In genomic region chr6:17630511-17631073, GRCh38 we compare ENCODE assay signal across 13 cellular contexts. TPM values are rescaled to one million over a fixed set of nuclear protein-coding genes. Genes with fewer than 3 reads are reported as not detected.
DNase-seq lines count a peak whose midpoint lies in the region; ATAC-seq and TF ChIP-seq lines count a peak whose summit lies in the region.
"Had no signal": no experiment of that assay in that cellular context is flagged by ENCODE, and none has a peak within 500 bp of the region (broad histone marks: within the 10 kb centered on the region; RNA-seq: fewer than 3 reads in every experiment).

No MANE protein-coding gene starts in this region.

- no peaks in the 10 kb centered on the region for H3K4me1 ChIP-seq in right cardiac atrium (ENCODE audit: control insufficient read depth, insufficient read depth, low read length)
- peaks cover 0 to 32% (median 8%) of the 10 kb centered on the region in 4 donors for H3K4me1 ChIP-seq in upper lobe of left lung

- H3K4me3 ChIP-seq in right cardiac atrium (ENCODE audit: low read length) = no peak overlapping the region
- H3K4me3 ChIP-seq in choroid plexus epithelial cell (ENCODE audit: low read depth, low read length) = peak overlapping the region; percentile 20
- H3K4me3 ChIP-seq in upper lobe of left lung = no peak overlapping the region

- peak overlapping the region; percentile 69 for H3K27ac Mint-ChIP-seq in memory B cell

- H3K4me3 Mint-ChIP-seq in memory B cell = no peak overlapping the region
- H3K4me3 Mint-ChIP-seq: H9 had no signal

- DNase-seq in Right ventricle myocardium superior (peak; percentile 42), right cardiac atrium (no peak), choroid plexus epithelial cell (ENCODE audit: low read depth) (peak; percentile 64), memory B cell (ENCODE audit: low spot score in 2 of 2) (no peak), upper lobe of left lung (peak in 1 of 2 donors; percentile 79), OCI-M1 (lab: John Stamatoyannopoulos, UW) (no peak), substantia nigra (lab: John Stamatoyannopoulos, UW) (no peak)
- DNase-seq: DMS79 treated with DMSO at 0.1 percent for 48 hours, H9, Kasumi-1, NCI-H524, WERI-Rb-1 had no signal

- H3K4me1 Mint-ChIP-seq in memory B cell = peaks cover 33% of the 10 kb centered on the region
- H3K4me1 Mint-ChIP-seq: H9 had no signal

- no peaks in the 10 kb centered on the region for H3K27me3 Mint-ChIP-seq in memory B cell

- peaks cover 21% of the 10 kb centered on the region for H3K36me3 Mint-ChIP-seq in memory B cell

- intact Hi-C loops in Right ventricle myocardium superior (cut with DNase I) = no loop called here
- intact Hi-C loops in right cardiac atrium (cut with DNase I) = no loop called here

- TF ChIP-seq POLR2A in upper lobe of left lung (IDR thresholded peaks at IDR 0.05) = no peak
- no peak for TF ChIP-seq POLR2A in GM18505 (IDR thresholded peaks at IDR 0.05; ENCODE audit: borderline replicate concordance, extremely low read depth, insufficient read depth, insufficient read length)

- TF ChIP-seq CTCF in choroid plexus epithelial cell (conservative IDR thresholded peaks at IDR 0.05; ENCODE audit: low read depth, low read length) (no peak), upper lobe of left lung (IDR thresholded peaks at IDR 0.05) (no peak)

- H3K36me3 ChIP-seq in upper lobe of left lung = peaks cover 3 to 56% (median 10%) of the 10 kb centered on the region in 4 donors

- 55% methylated on average over 5 of the region's 5 CpGs for WGBS in right cardiac atrium
- 45 to 60% methylated on average over 5 of the region's 5 CpGs for WGBS in upper lobe of left lung, 2 donors

- no peaks in the 10 kb centered on the region for H3K9me3 ChIP-seq in right cardiac atrium (ENCODE audit: control insufficient read depth, low read length)
- H3K9me3 ChIP-seq in upper lobe of left lung = no peaks in the 10 kb centered on the region

- H3K27ac ChIP-seq in right cardiac atrium (ENCODE audit: low read length) (no peak overlapping the region), upper lobe of left lung (peak overlapping the region in 1 of 4 donors; percentile 32), substantia nigra (ENCODE audit: low read depth, low read length, poor library complexity, severe bottlenecking) (no peak overlapping the region)
- H3K27ac ChIP-seq: WERI-Rb-1 had no signal

- no peaks in the 10 kb centered on the region for H3K27me3 ChIP-seq in right cardiac atrium (ENCODE audit: control insufficient read depth, insufficient read depth)
- H3K27me3 ChIP-seq in upper lobe of left lung = no peaks in the 10 kb centered on the region

- H3K9me3 Mint-ChIP-seq in memory B cell = no peaks in the 10 kb centered on the region
- H3K9me3 Mint-ChIP-seq: H9 had no signal

- no peak for TF ChIP-seq EP300 in upper lobe of left lung (IDR thresholded peaks at IDR 0.05)

- ATAC-seq in Right ventricle myocardium superior (ENCODE audit: poor library complexity) (no peak), right cardiac atrium (no peak), memory B cell (ENCODE audit: low read depth) (no peak), upper lobe of left lung (ENCODE audit: low FRiP score in 2 of 2) (peak; percentile 29 to 57), GM18505 (IDR thresholded peaks at IDR 0.05; ENCODE audit: unreplicated experiment) (no peak)

RNA-seq across cellular contexts. Expression of gene FAM8A1, which starts 30.5 kb away (rescaled TPM):
- total RNA-seq in Right ventricle myocardium superior (16.7 TPM), right cardiac atrium (10 to 100 TPM; 19.9 to 21.5 (median 21.2) TPM), upper lobe of left lung (10 to 100 TPM; 10.5 to 46.1 (median 24.7) TPM)
- polyA plus RNA-seq in right cardiac atrium = 12.8 TPM

Comparison
In these comparisons a context has a peak if more than half of its experiments do, and no peak if none do; other contexts are left out.
1. DNase-seq: peak in Right ventricle myocardium superior (single experiment) and choroid plexus epithelial cell (single experiment); none in right cardiac atrium (0 of 3), memory B cell (0 of 2), OCI-M1 (single experiment) and substantia nigra (0 of 49).
2. ATAC-seq: peak in upper lobe of left lung (2 of 2); none in Right ventricle myocardium superior (single experiment), right cardiac atrium (0 of 2), memory B cell (single experiment) and GM18505 (single experiment).